Comparison of ENCODE assay signal across 20 cellular contexts in the genomic region with DNA sequence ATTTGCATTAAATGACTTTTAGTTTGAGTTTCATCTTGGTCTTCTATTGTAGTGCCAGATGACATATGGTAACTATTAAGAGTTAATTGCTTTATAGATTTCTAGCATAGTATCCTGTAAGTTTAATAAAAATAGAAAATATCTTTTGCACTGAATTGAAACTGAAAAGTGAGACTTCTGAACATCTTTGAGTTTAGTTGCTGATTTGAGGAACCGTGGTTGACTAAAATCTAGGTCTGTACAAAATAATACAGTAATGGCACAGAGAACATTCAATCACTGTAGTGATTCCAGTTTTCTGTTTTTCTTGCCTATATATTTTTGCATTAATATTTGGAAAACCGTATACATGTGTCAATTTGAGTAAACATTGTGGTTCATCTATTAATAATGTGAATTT.
"Had no signal": no experiment of that assay in that cellular context is flagged by ENCODE, and none has a peak within 500 bp of the region (broad histone marks: within the 10 kb centered on the region; RNA-seq: fewer than 3 reads in every experiment).

No MANE protein-coding gene starts in this region.

- H3K9me3 Mint-ChIP-seq: memory B cell; stimulated activated memory B cell treated with anti-CD40 and anti-IgM and Interleukin-4, amounts not matched to agents 10 μg/mL and 1 μg/mL and 100 μg/mL, for 72 hours; type B pancreatic cell had no signal

- H3K27me3 Mint-ChIP-seq: memory B cell; stimulated activated memory B cell treated with anti-CD40 and anti-IgM and Interleukin-4, amounts not matched to agents 10 μg/mL and 1 μg/mL and 100 μg/mL, for 72 hours; type B pancreatic cell had no signal

- H3K4me3 ChIP-seq: dorsolateral prefrontal cortex, lung, ovary, psoas muscle, sigmoid colon, testis, tibial artery had no signal

- DNase-seq: dorsolateral prefrontal cortex; effector CD4-positive, alpha-beta T cell; hypothalamus; natural killer cell; occipital lobe; ovary; posterior cingulate gyrus; psoas muscle; right cardiac atrium; sigmoid colon; stimulated activated CD4-positive, alpha-beta T cell treated with anti-CD3 and anti-CD28 coated beads, Interleukin-2, amount 100 ng/mL, for 24 hours; stimulated activated CD4-positive, alpha-beta T cell treated with anti-CD3 and anti-CD28 coated beads, Interleukin-4, amount 100 ng/mL, for 24 hours; stimulated activated naive CD8-positive, alpha-beta T cell treated with anti-CD3 and anti-CD28 coated beads, Interleukin-15, Interleukin-2, amounts not matched to agents 100 U/mL and 50 U/mL, for 24 hours; substantia nigra; testis; tibial artery had no signal

- H3K4me1 Mint-ChIP-seq: memory B cell; natural killer cell; stimulated activated memory B cell treated with anti-CD40 and anti-IgM and Interleukin-4, amounts not matched to agents 10 μg/mL and 1 μg/mL and 100 μg/mL, for 72 hours had no signal

- H3K27me3 ChIP-seq: dorsolateral prefrontal cortex, ovary, sigmoid colon, testis, tibial artery had no signal

- H3K36me3 Mint-ChIP-seq: memory B cell; natural killer cell; stimulated activated memory B cell treated with anti-CD40 and anti-IgM and Interleukin-4, amounts not matched to agents 10 μg/mL and 1 μg/mL and 100 μg/mL, for 72 hours; type B pancreatic cell had no signal

- H3K27ac Mint-ChIP-seq: memory B cell; natural killer cell; stimulated activated memory B cell treated with anti-CD40 and anti-IgM and Interleukin-4, amounts not matched to agents 10 μg/mL and 1 μg/mL and 100 μg/mL, for 72 hours; type B pancreatic cell had no signal

- H3K36me3 ChIP-seq: ovary, sigmoid colon, tibial artery had no signal

- H3K4me1 ChIP-seq: psoas muscle, sigmoid colon, testis, tibial artery had no signal

- H3K4me3 Mint-ChIP-seq: memory B cell; natural killer cell; stimulated activated memory B cell treated with anti-CD40 and anti-IgM and Interleukin-4, amounts not matched to agents 10 μg/mL and 1 μg/mL and 100 μg/mL, for 72 hours; type B pancreatic cell had no signal

- ATAC-seq: natural killer cell; psoas muscle; right cardiac atrium; stimulated activated memory B cell treated with anti-CD40 and anti-IgM and Interleukin-4, amounts not matched to agents 10 μg/mL and 1 μg/mL and 100 μg/mL, for 72 hours; stimulated activated naive CD8-positive, alpha-beta T cell treated with anti-CD3 and anti-CD28 coated beads, Interleukin-15, Interleukin-2, amounts not matched to agents 100 U/mL and 50 U/mL, for 24 hours had no signal

- H3K27ac ChIP-seq: dorsolateral prefrontal cortex, ovary, psoas muscle, sigmoid colon, testis, tibial artery had no signal
